In genomic region chr3:52067046-52067445, GRCh38 we compare ENCODE assay signal across 24 cellular contexts. TPM values are rescaled to one million over a fixed set of nuclear protein-coding genes. Genes with fewer than 3 reads are reported as not detected.
DNase-seq lines count a peak whose midpoint lies in the region; ATAC-seq and TF ChIP-seq lines count a peak whose summit lies in the region.
"Had no signal": no experiment of that assay in that cellular context is flagged by ENCODE, and none has a peak within 500 bp of the region (broad histone marks: within the 10 kb centered on the region; RNA-seq: fewer than 3 reads in every experiment).

No MANE protein-coding gene starts in this region.

- peaks cover 2% of the 10 kb centered on the region for H3K79me1 ChIP-seq in neuronal stem cell (ENCODE audit: low read depth, low read length)

- CTCF ChIA-PET in RWPE1 (lab: Yijun Ruan, JAX) (no interaction called here), mammary epithelial cell (lab: Charles Lee; ENCODE audit: low non-redundant PET) (interaction anchor here (0.5 kb wide), 1 partner anchor 10 kb away, joined by 3 read pairs; no protein-coding TSS in a partner anchor)

- H3K18ac ChIP-seq in neuronal stem cell (ENCODE audit: low read length) = peak overlapping the region; percentile 60

- H2AFZ ChIP-seq in mammary epithelial cell (ENCODE audit: low read depth, low read length) (peak overlapping the region; percentile 49), hepatocyte (no peak overlapping the region), neuronal stem cell (ENCODE audit: low read length) (no peak overlapping the region)
- H2AFZ ChIP-seq: GM23248 had no signal

- intact Hi-C loops in mammary epithelial cell (cut with micrococcal nuclease) = no loop called here

- H4K20me1 ChIP-seq in mammary epithelial cell (ENCODE audit: insufficient read depth, low read length) (no peaks in the 10 kb centered on the region), hepatocyte (ENCODE audit: insufficient read depth, poor library complexity, severe bottlenecking) (no peaks in the 10 kb centered on the region)
- H4K20me1 ChIP-seq: BLaER1 had no signal

- H3K79me2 ChIP-seq in mammary epithelial cell (ENCODE audit: insufficient read depth, low read length) (no peaks in the 10 kb centered on the region), hepatocyte (no peaks in the 10 kb centered on the region)

- ATAC-seq in HG02885 (IDR thresholded peaks at IDR 0.05; ENCODE audit: poor library complexity, unreplicated experiment) = no peak
- no peak for ATAC-seq in GM18907 (IDR thresholded peaks at IDR 0.05; ENCODE audit: unreplicated experiment)
- ATAC-seq: HepG2, Panc1 had no signal

- H3K9ac ChIP-seq in mammary epithelial cell (ENCODE audit: insufficient read depth, low read length) = no peak overlapping the region
- H3K9ac ChIP-seq in neuronal stem cell (ENCODE audit: low read depth, low read length, poor library complexity) = no peak overlapping the region
- H3K9ac ChIP-seq: BLaER1, GM23248 had no signal

- DNase-seq in RWPE1 (ENCODE audit: low spot score) = no peak
- DNase-seq in mammary epithelial cell = peak; percentile 63
- no peak for DNase-seq in hepatocyte (ENCODE audit: low spot score)
- no peak for DNase-seq in neuronal stem cell (ENCODE audit: low spot score)
- no peak for DNase-seq in AG08396 (ENCODE audit: low spot score)
- DNase-seq in NOMO-1 (lab: John Stamatoyannopoulos, UW; ENCODE audit: unreplicated experiment in 2 of 2) = no peak
- DNase-seq: 8988T; ACHN; CD4-positive, CD25-positive, alpha-beta regulatory T cell; DMS153; GM23248; H7; KBM-7; MG63; NCI-H1417; NCI-H1694; NCI-H2029 treated with DMSO at 0.1 percent for 48 hours; NCI-H526 treated with DMSO at 0.1 percent for 48 hours; SHP77 treated with DMSO at 0.1 percent for 48 hours had no signal

- BruUV-seq in mammary epithelial cell (replicated peaks; lab: Mats Ljungman, UMichigan) = no TSS peak

- no peaks in the 10 kb centered on the region for H3K9me3 ChIP-seq in mammary epithelial cell (replicated peaks; ENCODE audit: insufficient read depth, low read length)
- H3K9me3 ChIP-seq in hepatocyte (ENCODE audit: low read depth) = no peaks in the 10 kb centered on the region
- H3K9me3 ChIP-seq in neuronal stem cell (replicated peaks in 1 of 2; ENCODE audit: control insufficient read depth in 2 of 2, insufficient read depth in 1 of 2, low read depth in 1 of 2, low read length in 2 of 2) = no peaks in the 10 kb centered on the region
- H3K9me3 ChIP-seq: BLaER1, MG63 had no signal

- H2AK5ac ChIP-seq in neuronal stem cell (ENCODE audit: low read depth, low read length) = peak overlapping the region; percentile 24

- peaks cover 64% of the 10 kb centered on the region for H3K4me1 ChIP-seq in mammary epithelial cell (ENCODE audit: insufficient read depth, low read length)
- H3K4me1 ChIP-seq in hepatocyte (ENCODE audit: insufficient read depth) = peaks cover 29% of the 10 kb centered on the region
- H3K4me1 ChIP-seq in neuronal stem cell (ENCODE audit: control insufficient read depth in 2 of 2, insufficient read depth in 1 of 2, low read depth in 1 of 2, low read length in 2 of 2) = peaks cover 0 to 7% of the 10 kb centered on the region in 2 donors

- H2BK120ac ChIP-seq in neuronal stem cell (ENCODE audit: low read depth, low read length) = no peak overlapping the region

- no peaks in the 10 kb centered on the region for H3K27me3 ChIP-seq in mammary epithelial cell (ENCODE audit: insufficient read depth, low read length)
- no peaks in the 10 kb centered on the region for H3K27me3 ChIP-seq in hepatocyte
- H3K27me3 ChIP-seq in neuronal stem cell (ENCODE audit: control insufficient read depth in 3 of 3, insufficient read depth in 3 of 3, low read depth in 1 of 3, low read length in 3 of 3) = peaks cover 0 to 24% (median 0%) of the 10 kb centered on the region in 3 experiments
- H3K27me3 ChIP-seq: BLaER1, MG63 had no signal

- no peaks in the 10 kb centered on the region for H3K9me2 ChIP-seq in hepatocyte (replicated peaks; ENCODE audit: insufficient read depth)

- no peak overlapping the region for H3K23ac ChIP-seq in neuronal stem cell (ENCODE audit: low read depth, low read length, poor library complexity)

- no peak overlapping the region for H3K4me3 ChIP-seq in mammary epithelial cell (replicated peaks in 1 of 3; ENCODE audit: insufficient read depth in 1 of 3, low read depth in 2 of 3, low read length in 3 of 3)
- no peak overlapping the region for H3K4me3 ChIP-seq in hepatocyte
- H3K4me3 ChIP-seq in neuronal stem cell (ENCODE audit: low read length in 2 of 2) = no peak overlapping the region
- H3K4me3 ChIP-seq: BLaER1, GM23248, MG63 had no signal

- H3K27ac ChIP-seq in RWPE1 = peak overlapping the region; percentile 100
- peak overlapping the region; percentile 9 for H3K27ac ChIP-seq in mammary epithelial cell (ENCODE audit: insufficient read depth, low read depth, low read length)
- H3K27ac ChIP-seq in hepatocyte = peak overlapping the region; percentile 96
- H3K27ac ChIP-seq in neuronal stem cell (replicated peaks; ENCODE audit: low read length) = no peak overlapping the region
- H3K27ac ChIP-seq: BLaER1, GM23248 had no signal

- no peak overlapping the region for H3K4ac ChIP-seq in neuronal stem cell (ENCODE audit: low read length)

- H4K8ac ChIP-seq in neuronal stem cell (ENCODE audit: low read depth, low read length) = no peak overlapping the region

- TF ChIP-seq CTCF in RWPE1 (conservative IDR thresholded peaks at IDR 0.05; ENCODE audit: low read depth) (no peak), mammary epithelial cell (conservative IDR thresholded peaks at IDR 0.05 in 1 of 2, IDR thresholded peaks at IDR 0.05 in 1 of 2; ENCODE audit: extremely low read depth in 1 of 2, insufficient read depth in 1 of 2, low read depth in 1 of 2, low read length in 2 of 2) (no peak), hepatocyte (IDR thresholded peaks at IDR 0.05; ENCODE audit: poor library complexity) (no peak)

- dilution Hi-C loops in mammary epithelial cell (cut with HindIII; ENCODE audit: low sequenced_read_pairs) = no loop called here

- no peak overlapping the region for H2BK12ac ChIP-seq in neuronal stem cell (ENCODE audit: low read length)

- H4K91ac ChIP-seq in neuronal stem cell (ENCODE audit: low read depth, low read length, poor library complexity) = no peak overlapping the region

- H3K36me3 ChIP-seq in mammary epithelial cell (ENCODE audit: insufficient read depth, low read length) = no peaks in the 10 kb centered on the region
- no peaks in the 10 kb centered on the region for H3K36me3 ChIP-seq in hepatocyte (replicated peaks; ENCODE audit: insufficient read depth, low read depth)
- H3K36me3 ChIP-seq in neuronal stem cell (replicated peaks in 1 of 2; ENCODE audit: control insufficient read depth in 2 of 2, insufficient read depth in 2 of 2, low read length in 2 of 2) = peaks cover 0 to under 1% of the 10 kb centered on the region in 2 donors
- H3K36me3 ChIP-seq: BLaER1, MG63 had no signal

- H3K14ac ChIP-seq in neuronal stem cell (ENCODE audit: low read length) = peak overlapping the region; percentile 23

- in situ Hi-C loops in mammary epithelial cell (cut with MboI; ENCODE audit: low sequenced_read_pairs in 2 of 2) = no loop called here

- POLR2A ChIA-PET in RWPE1 (lab: Yijun Ruan, JAX; ENCODE audit: low non-redundant PET) = interaction anchor here (1.1 kb wide), 1 partner anchor 11 kb away, joined by 3 read pairs; the partner anchor contains the start of gene DUSP7

- no peak overlapping the region for H2BK15ac ChIP-seq in neuronal stem cell (ENCODE audit: low read length)

- H3K4me2 ChIP-seq in mammary epithelial cell (ENCODE audit: insufficient read depth, low read depth, low read length) (peak overlapping the region; percentile 47), hepatocyte (peak overlapping the region; percentile 53), neuronal stem cell (ENCODE audit: insufficient read depth, low read length, poor library complexity, severe bottlenecking) (no peak overlapping the region)
- H3K4me2 ChIP-seq: BLaER1 had no signal

- WGBS in mammary epithelial cell (ENCODE audit: low coverage, missing lambda C conversion rate) = 28% methylated on average over 8 of the region's 8 CpGs
- WGBS in hepatocyte (ENCODE audit: low lambda C conversion rate, missing lambda C conversion rate) = 92% methylated on average over 8 of the region's 8 CpGs
- WGBS in neuronal stem cell (ENCODE audit: extremely low coverage in 2 of 2, insufficient read length in 2 of 2, insufficient replicate concordance in 1 of 2), 2 donors = no CpG with 5 or more reads among the region's 8 CpGs

- no peak overlapping the region for H2BK5ac ChIP-seq in neuronal stem cell (ENCODE audit: low read length)

RNA-seq across cellular contexts. Expression of gene DUSP7, which starts 10.7 kb away (rescaled TPM):
- total RNA-seq in mammary epithelial cell (100 to 1,000 TPM in 1 of 2 donors, 10 to 100 TPM in 1; 64.7 to 167 TPM), hepatocyte (13.1 and 13.8 TPM in 2 replicates)
- polyA plus RNA-seq in mammary epithelial cell (212 TPM), hepatocyte (5.9 and 6.4 TPM in 2 replicates)
- polyA minus RNA-seq in mammary epithelial cell = 293 TPM
- polyA plus RNA-seq in neuronal stem cell (2013, experiment 1 of 2) = 13.5 TPM
- 13.8 TPM for polyA plus RNA-seq in neuronal stem cell (2013, experiment 2 of 2)
